1 cellular context compared by ENCODE assay signal in the genomic region with DNA sequence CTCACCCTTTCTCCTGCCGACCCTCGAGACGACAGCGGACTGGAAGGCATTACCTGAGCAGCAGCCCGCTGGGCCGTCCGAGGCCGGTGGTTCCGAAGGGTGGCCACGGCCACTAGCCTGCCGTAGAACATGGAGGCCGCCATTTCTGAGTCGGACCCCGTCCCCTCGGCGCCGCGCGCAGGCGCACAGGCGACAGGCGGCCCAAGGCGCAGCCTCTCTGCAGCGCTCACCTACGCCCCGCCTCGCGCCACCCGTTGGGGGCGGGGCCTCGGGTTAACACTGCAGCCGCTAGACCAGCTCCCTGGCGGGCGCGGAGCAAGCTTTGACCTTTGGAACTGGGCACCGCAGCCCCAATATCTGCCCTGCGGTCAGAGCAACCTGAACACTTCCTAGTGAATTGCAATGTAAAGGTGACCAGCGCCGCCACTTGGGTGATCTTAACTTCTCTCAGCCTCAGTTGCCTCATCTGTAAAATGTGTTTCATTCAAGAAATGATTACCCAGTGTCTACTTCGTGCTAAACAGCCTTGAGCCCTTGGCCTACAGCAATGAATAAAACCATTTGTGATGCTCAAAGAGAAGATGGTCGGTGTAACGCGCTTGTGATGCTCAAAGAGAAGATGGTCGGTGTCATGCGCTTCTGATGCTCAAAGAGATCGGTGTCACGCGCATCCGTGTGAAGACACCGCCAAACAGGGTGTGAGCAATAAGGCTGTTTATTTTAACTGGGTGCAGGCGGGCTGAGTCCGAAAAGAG.
A peak's percentile ranks its signal among the peaks of the same experiment; 100 is the strongest.
TF ChIP-seq lines count a peak whose summit lies in the region.

A gene (minus strand): TSS at position 147 of the 755 bp plus-strand sequence. CDS start 4 bp downstream, at position 143.

TF ChIP-seq in HepG2, 621 proteins besides CTCF, POLR2A, EP300 and RAD21 (continued from another document and continues in another):
- TF ChIP-seq, protein P1, sequence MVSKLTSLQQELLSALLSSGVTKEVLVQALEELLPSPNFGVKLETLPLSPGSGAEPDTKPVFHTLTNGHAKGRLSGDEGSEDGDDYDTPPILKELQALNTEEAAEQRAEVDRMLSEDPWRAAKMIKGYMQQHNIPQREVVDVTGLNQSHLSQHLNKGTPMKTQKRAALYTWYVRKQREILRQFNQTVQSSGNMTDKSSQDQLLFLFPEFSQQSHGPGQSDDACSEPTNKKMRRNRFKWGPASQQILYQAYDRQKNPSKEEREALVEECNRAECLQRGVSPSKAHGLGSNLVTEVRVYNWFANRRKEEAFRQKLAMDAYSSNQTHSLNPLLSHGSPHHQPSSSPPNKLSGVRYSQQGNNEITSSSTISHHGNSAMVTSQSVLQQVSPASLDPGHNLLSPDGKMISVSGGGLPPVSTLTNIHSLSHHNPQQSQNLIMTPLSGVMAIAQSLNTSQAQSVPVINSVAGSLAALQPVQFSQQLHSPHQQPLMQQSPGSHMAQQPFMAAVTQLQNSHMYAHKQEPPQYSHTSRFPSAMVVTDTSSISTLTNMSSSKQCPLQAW (CRISPR knock-in tag; IDR thresholded peaks at IDR 0.05), result peak; percentile 79
- TF ChIP-seq ZNF44 (CRISPR knock-in tag; IDR thresholded peaks at IDR 0.05) (no peak), ARNT2 (CRISPR knock-in tag; IDR thresholded peaks at IDR 0.05; ENCODE audit: low read depth) (peak; percentile 79; the same call in 1 of the 2 replicates), ZNF709 (CRISPR knock-in tag; IDR thresholded peaks at IDR 0.05) (0 out of 2 replicates have a peak, but pooled peaks have one; percentile 46), ZNF570 (CRISPR knock-in tag; IDR thresholded peaks at IDR 0.05; ENCODE audit: borderline replicate concordance) (no peak), CENPT (CRISPR knock-in tag; IDR thresholded peaks at IDR 0.05; ENCODE audit: low read depth) (no peak), ZNF768 (CRISPR knock-in tag; IDR thresholded peaks at IDR 0.05) (peak; percentile 55; the same call in 1 of the 2 replicates), ZFP1 (CRISPR knock-in tag; IDR thresholded peaks at IDR 0.05) (0 out of 2 replicates have a peak, but pooled peaks have one; percentile 29), ZNF205 (CRISPR knock-in tag; IDR thresholded peaks at IDR 0.05) (0 out of 2 replicates have a peak, but pooled peaks have one; percentile 65), HNRNPLL (IDR thresholded peaks at IDR 0.05; ENCODE audit: low read depth, low read length, poor library complexity, severe bottlenecking) (peak; percentile 68), ZNF572 (CRISPR knock-in tag; IDR thresholded peaks at IDR 0.05) (0 out of 2 replicates have a peak, but pooled peaks have one; percentile 27), ZNF7 (CRISPR knock-in tag; IDR thresholded peaks at IDR 0.05) (peak; percentile 94), STAG1 (CRISPR knock-in tag; IDR thresholded peaks at IDR 0.05) (peak; percentile 48), ESRRA (CRISPR knock-in tag; IDR thresholded peaks at IDR 0.05; ENCODE audit: low read depth) (peak; percentile 49; the same call in 1 of the 2 replicates), CBX5 (CRISPR knock-in tag; IDR thresholded peaks at IDR 0.05; ENCODE audit: borderline replicate concordance) (no peak; the same call in 1 of the 2 replicates), PHB2 (IDR thresholded peaks at IDR 0.05; ENCODE audit: partially characterized antibody) (no peak), CBFB (CRISPR knock-in tag; IDR thresholded peaks at IDR 0.05) (0 out of 2 replicates have a peak, but pooled peaks have one; percentile 23), ZBTB20 (CRISPR knock-in tag; IDR thresholded peaks at IDR 0.05; ENCODE audit: borderline replicate concordance, low read depth) (peak; percentile 53; the same call in 1 of the 2 replicates), ZNF343 (CRISPR knock-in tag; IDR thresholded peaks at IDR 0.05) (0 out of 2 replicates have a peak, but pooled peaks have one; percentile 53), DNMT3B (CRISPR knock-in tag; conservative IDR thresholded peaks at IDR 0.05) (0 out of 2 replicates have a peak, but pooled peaks have one; percentile 62), AGO1 (IDR thresholded peaks at IDR 0.05; ENCODE audit: low read depth, low read length, poor library complexity, severe bottlenecking) (no peak), HOXA7 (CRISPR knock-in tag; IDR thresholded peaks at IDR 0.05) (no peak), NR2F6 (IDR thresholded peaks at IDR 0.05) (no peak), NR2F6 (CRISPR knock-in tag; IDR thresholded peaks at IDR 0.05) (peak; percentile 62; the same call in 1 of the 2 replicates), SP5 (CRISPR knock-in tag; IDR thresholded peaks at IDR 0.05; ENCODE audit: borderline replicate concordance, low read depth) (0 out of 2 replicates have a peak, but pooled peaks have one; percentile 19), ZNF747 (CRISPR knock-in tag; IDR thresholded peaks at IDR 0.05; ENCODE audit: borderline replicate concordance) (peak; percentile 83; the same call in 1 of the 2 replicates), SMAD3 (CRISPR knock-in tag; IDR thresholded peaks at IDR 0.05) (peak; percentile 66; the same call in 1 of the 2 replicates), KDM5B (CRISPR knock-in tag; IDR thresholded peaks at IDR 0.05; ENCODE audit: borderline replicate concordance) (peak; percentile 93), CEBPG (CRISPR knock-in tag; IDR thresholded peaks at IDR 0.05) (peak; percentile 27; the same call in 1 of the 2 replicates)
- TF ChIP-seq, protein P2, sequence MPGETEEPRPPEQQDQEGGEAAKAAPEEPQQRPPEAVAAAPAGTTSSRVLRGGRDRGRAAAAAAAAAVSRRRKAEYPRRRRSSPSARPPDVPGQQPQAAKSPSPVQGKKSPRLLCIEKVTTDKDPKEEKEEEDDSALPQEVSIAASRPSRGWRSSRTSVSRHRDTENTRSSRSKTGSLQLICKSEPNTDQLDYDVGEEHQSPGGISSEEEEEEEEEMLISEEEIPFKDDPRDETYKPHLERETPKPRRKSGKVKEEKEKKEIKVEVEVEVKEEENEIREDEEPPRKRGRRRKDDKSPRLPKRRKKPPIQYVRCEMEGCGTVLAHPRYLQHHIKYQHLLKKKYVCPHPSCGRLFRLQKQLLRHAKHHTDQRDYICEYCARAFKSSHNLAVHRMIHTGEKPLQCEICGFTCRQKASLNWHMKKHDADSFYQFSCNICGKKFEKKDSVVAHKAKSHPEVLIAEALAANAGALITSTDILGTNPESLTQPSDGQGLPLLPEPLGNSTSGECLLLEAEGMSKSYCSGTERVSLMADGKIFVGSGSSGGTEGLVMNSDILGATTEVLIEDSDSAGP (CRISPR knock-in tag; IDR thresholded peaks at IDR 0.05; ENCODE audit: borderline replicate concordance), result peak; percentile 75
- TF ChIP-seq, protein P3, sequence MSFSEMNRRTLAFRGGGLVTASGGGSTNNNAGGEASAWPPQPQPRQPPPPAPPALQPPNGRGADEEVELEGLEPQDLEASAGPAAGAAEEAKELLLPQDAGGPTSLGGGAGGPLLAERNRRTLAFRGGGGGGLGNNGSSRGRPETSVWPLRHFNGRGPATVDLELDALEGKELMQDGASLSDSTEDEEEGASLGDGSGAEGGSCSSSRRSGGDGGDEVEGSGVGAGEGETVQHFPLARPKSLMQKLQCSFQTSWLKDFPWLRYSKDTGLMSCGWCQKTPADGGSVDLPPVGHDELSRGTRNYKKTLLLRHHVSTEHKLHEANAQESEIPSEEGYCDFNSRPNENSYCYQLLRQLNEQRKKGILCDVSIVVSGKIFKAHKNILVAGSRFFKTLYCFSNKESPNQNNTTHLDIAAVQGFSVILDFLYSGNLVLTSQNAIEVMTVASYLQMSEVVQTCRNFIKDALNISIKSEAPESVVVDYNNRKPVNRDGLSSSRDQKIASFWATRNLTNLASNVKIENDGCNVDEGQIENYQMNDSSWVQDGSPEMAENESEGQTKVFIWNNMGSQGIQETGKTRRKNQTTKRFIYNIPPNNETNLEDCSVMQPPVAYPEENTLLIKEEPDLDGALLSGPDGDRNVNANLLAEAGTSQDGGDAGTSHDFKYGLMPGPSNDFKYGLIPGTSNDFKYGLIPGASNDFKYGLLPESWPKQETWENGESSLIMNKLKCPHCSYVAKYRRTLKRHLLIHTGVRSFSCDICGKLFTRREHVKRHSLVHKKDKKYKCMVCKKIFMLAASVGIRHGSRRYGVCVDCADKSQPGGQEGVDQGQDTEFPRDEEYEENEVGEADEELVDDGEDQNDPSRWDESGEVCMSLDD (CRISPR knock-in tag; IDR thresholded peaks at IDR 0.05; ENCODE audit: borderline replicate concordance), result no peak; the same call in 1 of the 2 replicates
- TF ChIP-seq, protein P4, sequence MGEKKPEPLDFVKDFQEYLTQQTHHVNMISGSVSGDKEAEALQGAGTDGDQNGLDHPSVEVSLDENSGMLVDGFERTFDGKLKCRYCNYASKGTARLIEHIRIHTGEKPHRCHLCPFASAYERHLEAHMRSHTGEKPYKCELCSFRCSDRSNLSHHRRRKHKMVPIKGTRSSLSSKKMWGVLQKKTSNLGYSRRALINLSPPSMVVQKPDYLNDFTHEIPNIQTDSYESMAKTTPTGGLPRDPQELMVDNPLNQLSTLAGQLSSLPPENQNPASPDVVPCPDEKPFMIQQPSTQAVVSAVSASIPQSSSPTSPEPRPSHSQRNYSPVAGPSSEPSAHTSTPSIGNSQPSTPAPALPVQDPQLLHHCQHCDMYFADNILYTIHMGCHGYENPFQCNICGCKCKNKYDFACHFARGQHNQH (CRISPR knock-in tag; IDR thresholded peaks at IDR 0.05), result peak; percentile 70
- TF ChIP-seq, protein P5, sequence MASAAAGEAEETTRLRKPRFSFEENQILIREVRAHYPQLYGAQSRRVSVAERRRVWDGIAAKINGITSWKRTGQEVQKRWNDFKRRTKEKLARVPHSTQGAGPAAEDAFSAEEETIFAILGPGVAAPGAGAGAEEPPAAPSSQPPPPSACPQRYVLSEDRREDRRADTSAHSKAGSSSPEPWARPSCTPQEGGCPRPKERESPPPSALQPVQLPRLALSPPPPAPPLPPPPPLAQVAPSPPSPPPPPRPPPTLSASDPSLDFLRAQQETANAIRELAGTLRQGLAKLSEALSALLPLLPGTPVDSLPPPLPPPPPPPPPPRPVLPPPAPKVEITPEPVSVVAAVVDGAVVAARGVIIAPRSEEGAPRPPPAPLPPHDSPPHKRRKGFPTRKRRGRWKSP (CRISPR knock-in tag; IDR thresholded peaks at IDR 0.05), result peak; percentile 89
- TF ChIP-seq, protein P6, sequence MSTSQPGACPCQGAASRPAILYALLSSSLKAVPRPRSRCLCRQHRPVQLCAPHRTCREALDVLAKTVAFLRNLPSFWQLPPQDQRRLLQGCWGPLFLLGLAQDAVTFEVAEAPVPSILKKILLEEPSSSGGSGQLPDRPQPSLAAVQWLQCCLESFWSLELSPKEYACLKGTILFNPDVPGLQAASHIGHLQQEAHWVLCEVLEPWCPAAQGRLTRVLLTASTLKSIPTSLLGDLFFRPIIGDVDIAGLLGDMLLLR (CRISPR knock-in tag; IDR thresholded peaks at IDR 0.05), result peak; percentile 60; the same call in 1 of the 2 replicates
- TF ChIP-seq, protein P7, sequence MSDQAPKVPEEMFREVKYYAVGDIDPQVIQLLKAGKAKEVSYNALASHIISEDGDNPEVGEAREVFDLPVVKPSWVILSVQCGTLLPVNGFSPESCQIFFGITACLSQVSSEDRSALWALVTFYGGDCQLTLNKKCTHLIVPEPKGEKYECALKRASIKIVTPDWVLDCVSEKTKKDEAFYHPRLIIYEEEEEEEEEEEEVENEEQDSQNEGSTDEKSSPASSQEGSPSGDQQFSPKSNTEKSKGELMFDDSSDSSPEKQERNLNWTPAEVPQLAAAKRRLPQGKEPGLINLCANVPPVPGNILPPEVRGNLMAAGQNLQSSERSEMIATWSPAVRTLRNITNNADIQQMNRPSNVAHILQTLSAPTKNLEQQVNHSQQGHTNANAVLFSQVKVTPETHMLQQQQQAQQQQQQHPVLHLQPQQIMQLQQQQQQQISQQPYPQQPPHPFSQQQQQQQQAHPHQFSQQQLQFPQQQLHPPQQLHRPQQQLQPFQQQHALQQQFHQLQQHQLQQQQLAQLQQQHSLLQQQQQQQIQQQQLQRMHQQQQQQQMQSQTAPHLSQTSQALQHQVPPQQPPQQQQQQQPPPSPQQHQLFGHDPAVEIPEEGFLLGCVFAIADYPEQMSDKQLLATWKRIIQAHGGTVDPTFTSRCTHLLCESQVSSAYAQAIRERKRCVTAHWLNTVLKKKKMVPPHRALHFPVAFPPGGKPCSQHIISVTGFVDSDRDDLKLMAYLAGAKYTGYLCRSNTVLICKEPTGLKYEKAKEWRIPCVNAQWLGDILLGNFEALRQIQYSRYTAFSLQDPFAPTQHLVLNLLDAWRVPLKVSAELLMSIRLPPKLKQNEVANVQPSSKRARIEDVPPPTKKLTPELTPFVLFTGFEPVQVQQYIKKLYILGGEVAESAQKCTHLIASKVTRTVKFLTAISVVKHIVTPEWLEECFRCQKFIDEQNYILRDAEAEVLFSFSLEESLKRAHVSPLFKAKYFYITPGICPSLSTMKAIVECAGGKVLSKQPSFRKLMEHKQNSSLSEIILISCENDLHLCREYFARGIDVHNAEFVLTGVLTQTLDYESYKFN (CRISPR knock-in tag; conservative IDR thresholded peaks at IDR 0.05), result peak; percentile 83
- TF ChIP-seq, protein P8, sequence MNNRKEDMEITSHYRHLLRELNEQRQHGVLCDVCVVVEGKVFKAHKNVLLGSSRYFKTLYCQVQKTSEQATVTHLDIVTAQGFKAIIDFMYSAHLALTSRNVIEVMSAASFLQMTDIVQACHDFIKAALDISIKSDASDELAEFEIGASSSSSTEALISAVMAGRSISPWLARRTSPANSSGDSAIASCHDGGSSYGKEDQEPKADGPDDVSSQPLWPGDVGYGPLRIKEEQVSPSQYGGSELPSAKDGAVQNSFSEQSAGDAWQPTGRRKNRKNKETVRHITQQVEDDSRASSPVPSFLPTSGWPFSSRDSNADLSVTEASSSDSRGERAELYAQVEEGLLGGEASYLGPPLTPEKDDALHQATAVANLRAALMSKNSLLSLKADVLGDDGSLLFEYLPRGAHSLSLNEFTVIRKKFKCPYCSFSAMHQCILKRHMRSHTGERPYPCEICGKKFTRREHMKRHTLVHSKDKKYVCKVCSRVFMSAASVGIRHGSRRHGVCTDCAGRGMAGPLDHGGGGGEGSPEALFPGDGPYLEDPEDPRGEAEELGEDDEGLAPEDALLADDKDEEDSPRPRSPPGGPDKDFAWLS (CRISPR knock-in tag; IDR thresholded peaks at IDR 0.05; ENCODE audit: borderline replicate concordance), result peak; percentile 88; the same call in 1 of the 2 replicates
- TF ChIP-seq, protein P9, sequence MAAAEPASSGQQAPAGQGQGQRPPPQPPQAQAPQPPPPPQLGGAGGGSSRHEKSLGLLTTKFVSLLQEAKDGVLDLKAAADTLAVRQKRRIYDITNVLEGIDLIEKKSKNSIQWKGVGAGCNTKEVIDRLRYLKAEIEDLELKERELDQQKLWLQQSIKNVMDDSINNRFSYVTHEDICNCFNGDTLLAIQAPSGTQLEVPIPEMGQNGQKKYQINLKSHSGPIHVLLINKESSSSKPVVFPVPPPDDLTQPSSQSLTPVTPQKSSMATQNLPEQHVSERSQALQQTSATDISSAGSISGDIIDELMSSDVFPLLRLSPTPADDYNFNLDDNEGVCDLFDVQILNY (CRISPR knock-in tag; conservative IDR thresholded peaks at IDR 0.05), result peak; percentile 38; the same call in 1 of the 2 replicates
- TF ChIP-seq, protein P10, sequence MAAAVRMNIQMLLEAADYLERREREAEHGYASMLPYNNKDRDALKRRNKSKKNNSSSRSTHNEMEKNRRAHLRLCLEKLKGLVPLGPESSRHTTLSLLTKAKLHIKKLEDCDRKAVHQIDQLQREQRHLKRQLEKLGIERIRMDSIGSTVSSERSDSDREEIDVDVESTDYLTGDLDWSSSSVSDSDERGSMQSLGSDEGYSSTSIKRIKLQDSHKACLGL (CRISPR knock-in tag; IDR thresholded peaks at IDR 0.05), result peak; percentile 93; the same call in 1 of the 2 replicates
- TF ChIP-seq, protein P11, sequence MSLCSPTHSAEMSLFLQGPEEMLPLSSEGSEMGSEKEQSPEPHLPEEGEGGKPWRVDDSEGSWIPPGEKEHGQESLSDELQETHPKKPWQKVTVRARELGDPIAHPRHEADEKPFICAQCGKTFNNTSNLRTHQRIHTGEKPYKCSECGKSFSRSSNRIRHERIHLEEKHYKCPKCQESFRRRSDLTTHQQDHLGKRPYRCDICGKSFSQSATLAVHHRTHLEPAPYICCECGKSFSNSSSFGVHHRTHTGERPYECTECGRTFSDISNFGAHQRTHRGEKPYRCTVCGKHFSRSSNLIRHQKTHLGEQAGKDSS (CRISPR knock-in tag; IDR thresholded peaks at IDR 0.05; ENCODE audit: borderline replicate concordance, low read depth), result peak; percentile 60; the same call in 1 of the 2 replicates
